ENCODE assay signal across 8 cellular contexts in the genomic region with DNA sequence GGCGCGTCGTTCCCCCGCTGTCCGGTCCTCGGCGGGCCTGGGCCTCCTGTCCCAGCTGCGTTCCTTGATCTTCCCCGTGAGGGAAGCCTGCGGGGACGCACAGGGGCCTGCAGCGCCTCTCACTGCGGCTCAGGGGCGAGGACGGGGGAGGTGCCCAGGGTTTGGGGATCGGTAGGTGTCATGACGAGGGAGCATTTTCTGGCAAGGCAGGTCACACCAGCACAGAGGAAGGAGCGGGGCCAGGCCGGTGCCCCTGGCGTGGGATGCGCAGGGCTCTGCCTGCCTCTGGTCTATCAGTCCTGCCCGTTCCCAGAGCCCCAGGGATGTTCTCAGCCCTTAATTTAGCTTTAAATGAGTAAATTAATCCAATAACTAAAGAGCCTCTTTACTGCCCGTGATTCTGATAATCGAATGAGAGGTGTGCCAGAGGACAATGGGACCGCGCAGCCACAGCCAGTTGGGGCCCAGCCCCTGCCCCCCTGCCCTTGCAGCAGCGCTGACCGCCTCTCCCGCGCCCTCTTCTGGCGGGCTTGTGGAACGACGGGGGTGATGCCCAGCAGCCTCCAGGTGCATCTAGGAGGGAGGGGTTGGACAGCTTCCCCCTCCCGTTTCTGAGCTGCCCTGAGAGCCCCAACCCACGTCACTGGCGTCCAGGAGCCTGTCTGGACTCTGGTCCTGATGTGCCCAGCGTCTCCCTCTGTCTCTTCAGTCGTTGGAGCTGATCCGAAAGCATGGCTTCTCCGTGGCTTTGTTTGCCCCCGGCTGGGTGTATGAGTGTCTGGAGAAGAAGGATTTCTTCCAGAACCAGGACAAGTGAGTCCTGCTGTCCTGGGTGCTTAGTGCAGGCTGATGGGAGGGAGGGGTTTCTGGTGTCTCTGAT. TPM values are rescaled to one million over a fixed set of nuclear protein-coding genes. Genes with fewer than 3 reads are reported as not detected.
DNase-seq lines count a peak whose midpoint lies in the region; ATAC-seq, FAIRE-seq and TF ChIP-seq lines count a peak whose summit lies in the region.

No MANE protein-coding gene starts in this region.

- no peak overlapping the region for H3K9ac ChIP-seq in OCI-LY1 (ENCODE audit: low read length)

- H3K4me1 ChIP-seq in OCI-LY1 (ENCODE audit: insufficient read depth, low read length, severe bottlenecking) (no peaks in the 10 kb centered on the region), small intestine (ENCODE audit: control insufficient read depth in 2 of 2, insufficient read depth in 1 of 2, low read depth in 1 of 2, low read length in 1 of 2) (no peaks in the 10 kb centered on the region)

- H3K79me2 ChIP-seq in OCI-LY1 (ENCODE audit: insufficient read depth, low read length): no peaks in the 10 kb centered on the region

- no peaks in the 10 kb centered on the region for H3F3A ChIP-seq in OCI-LY1 (ENCODE audit: insufficient read depth, low read length)

- no peak overlapping the region for H2AFZ ChIP-seq in OCI-LY1 (ENCODE audit: low read length)

- no peaks in the 10 kb centered on the region for H4K20me1 ChIP-seq in OCI-LY1 (ENCODE audit: insufficient read depth, low read length)

- DNase-seq in activated T-helper 1 cell treated with anti-CD3 and anti-CD28 coated beads, Interleukin-2, amount 50 U/mL, for 16 hours (ENCODE audit: low read depth in 1 of 2, low spot score in 1 of 2): peak; percentile 19 to 36
- DNase-seq in head of caudate nucleus (peak in 34 of 42 donors; percentile 27 to 79 (median 52)), small intestine (peak; percentile 49)

- TF ChIP-seq CTCF in 22Rv1 (IDR thresholded peaks at IDR 0.05) (peak; percentile 94), GM12872 (IDR thresholded peaks at IDR 0.05; ENCODE audit: insufficient read depth, low read depth, low read length) (peak; percentile 82), OCI-LY1 (IDR thresholded peaks at IDR 0.05; ENCODE audit: low read length) (peak; percentile 80)

- no peak overlapping the region for H3K27ac ChIP-seq in 22Rv1
- H3K27ac ChIP-seq in OCI-LY1 (ENCODE audit: low read depth, low read length, poor library complexity, severe bottlenecking): no peak overlapping the region
- H3K27ac ChIP-seq in small intestine (ENCODE audit: low read depth in 1 of 2, low read length in 1 of 2): no peak overlapping the region

- WGBS in small intestine, 3 donors: 53 to 67% (median 62%) methylated on average over 41 of the region's 41 CpGs

- no peaks in the 10 kb centered on the region for H3K9me2 ChIP-seq in OCI-LY1 (ENCODE audit: low read depth, low read length)

- no peak overlapping the region for H3K4me2 ChIP-seq in OCI-LY1 (ENCODE audit: low read length)

- no peak overlapping the region for H3K4me3 ChIP-seq in OCI-LY1 (ENCODE audit: low read depth, low read length, poor library complexity, severe bottlenecking)
- no peak overlapping the region for H3K4me3 ChIP-seq in small intestine (ENCODE audit: low read depth in 1 of 2, low read length in 2 of 2)

- H3K36me3 ChIP-seq in OCI-LY1 (ENCODE audit: insufficient read depth, low read length) (no peaks in the 10 kb centered on the region), small intestine (ENCODE audit: control insufficient read depth in 2 of 2, insufficient read depth in 2 of 2, low read length in 2 of 2) (peaks cover 23 to 30% of the 10 kb centered on the region in 2 donors)

- H3K27me3 ChIP-seq in OCI-LY1 (ENCODE audit: insufficient read depth, low read length) (no peaks in the 10 kb centered on the region), small intestine (ENCODE audit: control insufficient read depth in 2 of 2, insufficient read depth in 2 of 2, low read length in 2 of 2) (no peaks in the 10 kb centered on the region)

- H3K9me3 ChIP-seq in OCI-LY1 (ENCODE audit: low read length) (no peaks in the 10 kb centered on the region), small intestine (ENCODE audit: control insufficient read depth, low read depth) (no peaks in the 10 kb centered on the region)

- FAIRE-seq in small intestine (lab: Jason Lieb, UNC): no peak

- intact Hi-C loops in head of caudate nucleus (cut with DNase I): loop anchor here (5.0 kb wide), 1 partner anchor 310 kb away; no protein-coding TSS in a partner anchor

- ATAC-seq in GM19395 (IDR thresholded peaks at IDR 0.05; ENCODE audit: unreplicated experiment) (no peak), GM21737 (IDR thresholded peaks at IDR 0.05; ENCODE audit: unreplicated experiment) (no peak)

RNA-seq across cellular contexts. Expression of gene ENGASE, which starts 7.9 kb away (rescaled TPM):
- 10 to 100 TPM; 17.6 to 36.2 (median 25.7) TPM for polyA plus RNA-seq in small intestine

RNA-seq across cellular contexts. Expression of gene C1QTNF1, which starts 58.6 kb away (rescaled TPM):
- polyA plus RNA-seq in small intestine: 10 to 100 TPM in 1 of 3 donors, 1 to 10 TPM in 1, under 1 TPM in 1; 0.67 to 57.4 (median 2.4) TPM
